In genomic region chr3:170420307-170420821, GRCh38 we compare ENCODE assay signal across 7 cellular contexts. TPM values are rescaled to one million over a fixed set of nuclear protein-coding genes. Genes with fewer than 3 reads are reported as not detected.
DNase-seq lines count a peak whose midpoint lies in the region; ATAC-seq, FAIRE-seq and TF ChIP-seq lines count a peak whose summit lies in the region.

No MANE protein-coding gene starts in this region.

- DNase-seq in NCI-H526 treated with DMSO at 0.1 percent for 48 hours (lab: John Stamatoyannopoulos, UW) (peak; percentile 46), H1 (ENCODE audit: low read depth in 1 of 2, low spot score in 2 of 2) (no peak), lower lobe of right lung (no peak), suprapubic skin (ENCODE audit: low spot score in 2 of 2) (no peak), LoVo (ENCODE audit: low spot score) (no peak), COR-L47 (lab: John Stamatoyannopoulos, UW) (no peak)

- H3K9me3 ChIP-seq in H1 (ENCODE audit: insufficient read depth in 2 of 2, low read depth in 1 of 2, low read length in 1 of 2) (no peaks in the 10 kb centered on the region), lower lobe of right lung (no peaks in the 10 kb centered on the region), suprapubic skin (no peaks in the 10 kb centered on the region)

- H3K4me3 ChIP-seq in H1 (ENCODE audit: extremely low read depth in 1 of 4, insufficient read depth in 2 of 4, low read depth in 3 of 4, low read length in 4 of 4) = peak overlapping the region; percentile 21 to 61 (median 49); a peak in 7 of 8 replicates
- peak overlapping the region; percentile 57 for H3K4me3 ChIP-seq in lower lobe of right lung
- peak overlapping the region; percentile 59 for H3K4me3 ChIP-seq in suprapubic skin

- no peak for TF ChIP-seq CTCF in H1 (IDR thresholded peaks at IDR 0.05; ENCODE audit: control extremely low read depth in 1 of 3, insufficient read depth in 1 of 3, low read depth in 1 of 3, low read length in 3 of 3)
- TF ChIP-seq CTCF in lower lobe of right lung (IDR thresholded peaks at IDR 0.05) = no peak
- TF ChIP-seq CTCF in suprapubic skin (IDR thresholded peaks at IDR 0.05) = no peak

- no peak overlapping the region for H3K14ac ChIP-seq in H1 (ENCODE audit: insufficient read length)

- H3K23ac ChIP-seq in H1 (ENCODE audit: insufficient read length) = no peak overlapping the region

- no peak overlapping the region for H3K18ac ChIP-seq in H1 (ENCODE audit: extremely low read depth, low read length)

- H2AK5ac ChIP-seq in H1 (ENCODE audit: low read depth, low read length) = no peak overlapping the region

- FAIRE-seq in H1 (lab: Jason Lieb, UNC) = no peak

- no peak overlapping the region for H3K4ac ChIP-seq in H1 (replicated peaks; ENCODE audit: insufficient read length, low read depth, low read length)

- ATAC-seq in lower lobe of right lung (peak in 1 of 2 donors; percentile 20), GM19328 (IDR thresholded peaks at IDR 0.05; ENCODE audit: unreplicated experiment) (no peak)

- no peak overlapping the region for H4K8ac ChIP-seq in H1 (ENCODE audit: extremely low read depth, insufficient read depth, low read length)

- CTCF ChIA-PET in H1 (lab: Charles Lee; ENCODE audit: partially characterized antibody) = interaction anchor here (1.0 to 10.6 kb wide), 4 partner anchors 9 to 392 kb away, joined by 4 to 273 read pairs (median 6); no protein-coding TSS in a partner anchor

- peaks cover 0 to 3% of the 10 kb centered on the region in 2 experiments for H4K20me1 ChIP-seq in H1 (replicated peaks in 1 of 2; ENCODE audit: control insufficient read depth in 1 of 2, insufficient read depth in 2 of 2, low read length in 2 of 2)

- no peak overlapping the region for H3K9ac ChIP-seq in H1 (replicated peaks in 1 of 4; ENCODE audit: extremely low read depth in 1 of 4, low read depth in 3 of 4, low read length in 3 of 4)

- peak overlapping the region; percentile 54 to 74 for H3K4me2 ChIP-seq in H1 (ENCODE audit: insufficient read depth in 1 of 2, low read depth in 2 of 2, low read length in 2 of 2)

- H3K4me1 ChIP-seq in H1 (replicated peaks in 1 of 4; ENCODE audit: control insufficient read depth in 3 of 4, insufficient read depth in 4 of 4, low read length in 3 of 4) (peaks cover 2 to 11% (median 6%) of the 10 kb centered on the region in 4 experiments), lower lobe of right lung (peaks cover 39% of the 10 kb centered on the region), suprapubic skin (peaks cover 17% of the 10 kb centered on the region)

- H3K79me2 ChIP-seq in H1 (ENCODE audit: control insufficient read depth in 1 of 2, insufficient read depth in 2 of 2, low read length in 2 of 2) = no peaks in the 10 kb centered on the region

- H3K27me3 ChIP-seq in H1 (replicated peaks in 1 of 4; ENCODE audit: control insufficient read depth in 3 of 4, extremely low read depth in 1 of 4, insufficient read depth in 3 of 4, low read length in 3 of 4) = peaks cover 10 to 39% (median 31%) of the 10 kb centered on the region in 4 experiments
- peaks cover 33% of the 10 kb centered on the region for H3K27me3 ChIP-seq in lower lobe of right lung (ENCODE audit: low read depth)
- peaks cover 26% of the 10 kb centered on the region for H3K27me3 ChIP-seq in suprapubic skin

- no peak overlapping the region for H4K5ac ChIP-seq in H1 (ENCODE audit: insufficient read length, low read depth, low read length)

- no peak overlapping the region for H3K27ac ChIP-seq in H1 (ENCODE audit: low read depth, low read length)
- peak overlapping the region; percentile 78 for H3K27ac ChIP-seq in lower lobe of right lung
- peak overlapping the region; percentile 76 for H3K27ac ChIP-seq in suprapubic skin

- intact Hi-C loops in lower lobe of right lung (cut with DNase I) = no loop called here

- H4K91ac ChIP-seq in H1 (replicated peaks; ENCODE audit: insufficient read length, low read length) = no peak overlapping the region

- no peak overlapping the region for H2BK20ac ChIP-seq in H1 (ENCODE audit: low read length)

- H2BK120ac ChIP-seq in H1 (replicated peaks; ENCODE audit: low read depth, low read length) = no peak overlapping the region

- H3K36me3 ChIP-seq in H1 (ENCODE audit: control insufficient read depth in 2 of 4, insufficient read depth in 4 of 4, low read length in 3 of 4) = no peaks in the 10 kb centered on the region
- H3K36me3 ChIP-seq in lower lobe of right lung = no peaks in the 10 kb centered on the region
- no peaks in the 10 kb centered on the region for H3K36me3 ChIP-seq in suprapubic skin

- no peak overlapping the region for H2BK15ac ChIP-seq in H1 (ENCODE audit: low read length)

- H3K79me1 ChIP-seq in H1 (ENCODE audit: low read depth, low read length) = no peaks in the 10 kb centered on the region

- H2BK5ac ChIP-seq in H1 (ENCODE audit: low read depth, low read length) = no peak overlapping the region

- WGBS in H1 (ENCODE audit: extremely low coverage in 1 of 2, insufficient coverage in 1 of 2, insufficient read length in 1 of 2, insufficient replicate concordance in 2 of 2, low coverage in 1 of 2, low lambda C conversion rate in 2 of 2, missing lambda C conversion rate in 1 of 2), 2 experiments = 58% methylated on average over 17 of the region's 17 CpGs; no CpG with 5 or more reads in 1 of the 2 experiments
- WGBS in suprapubic skin = 47% methylated on average over 17 of the region's 17 CpGs

- peaks cover 7% of the 10 kb centered on the region; the same call in 1 of the 2 replicates for H3K23me2 ChIP-seq in H1 (ENCODE audit: low read depth, low read length)

- 0 out of 2 replicates have a peak overlapping the region, but pooled peaks have one; percentile 3 for H2AFZ ChIP-seq in H1 (ENCODE audit: low read length)

- TF ChIP-seq EP300 in H1 (IDR thresholded peaks at IDR 0.05; ENCODE audit: borderline replicate concordance in 1 of 2, low read depth in 2 of 2, low read length in 2 of 2) = no peak
- TF ChIP-seq EP300 in suprapubic skin (IDR thresholded peaks at IDR 0.05) = no peak

- no peak overlapping the region for H3K56ac ChIP-seq in H1 (replicated peaks; ENCODE audit: insufficient read length, low read depth, low read length)

- no peak for TF ChIP-seq RAD21 in H1 (IDR thresholded peaks at IDR 0.05 in 1 of 2, conservative IDR thresholded peaks at IDR 0.05 in 1 of 2; ENCODE audit: low read depth in 2 of 2, low read length in 2 of 2)

- no peak overlapping the region for H2BK12ac ChIP-seq in H1 (ENCODE audit: low read depth, low read length)

- POLR2A ChIA-PET in H1 (lab: Charles Lee; ENCODE audit: partially characterized antibody) = interaction anchor here (1.1 kb wide), 1 partner anchor 10 kb away, joined by 3 read pairs; no protein-coding TSS in a partner anchor

- TF ChIP-seq POLR2A in H1 (IDR thresholded peaks at IDR 0.05; ENCODE audit: control extremely low read depth in 1 of 2, low read depth in 2 of 2, low read length in 2 of 2) (no peak), suprapubic skin (IDR thresholded peaks at IDR 0.05) (no peak)

TF ChIP-seq in H1, 55 proteins besides CTCF, POLR2A, EP300 and RAD21 (continues in another document):
- TF ChIP-seq CBX8 (IDR thresholded peaks at IDR 0.05; ENCODE audit: borderline replicate concordance, low read depth, low read length) (no peak), RBBP5 (IDR thresholded peaks at IDR 0.05; ENCODE audit: borderline replicate concordance, low read depth, low read length) (no peak), CTBP2 (IDR thresholded peaks at IDR 0.05; ENCODE audit: borderline replicate concordance, insufficient read depth, insufficient read length, low read length) (no peak), SUZ12 (IDR thresholded peaks at IDR 0.05; ENCODE audit: low read length) (0 out of 2 replicates have a peak, but pooled peaks have one; percentile 18)

RNA-seq across cellular contexts. Expression of gene CLDN11, which starts 1.7 kb away (rescaled TPM):
- total RNA-seq in H1 (2021; fragmentation: NEBNext Ultra II Directional; extraction: Animal tissue kit (Norgen Biotek cat#: 25700)) = 10.5 and 12.5 TPM in 2 replicates
- 4.8 and 8.1 TPM in 2 replicates for polyA plus RNA-seq in H1 (2011; rRNA removed)
- 5.9 TPM for polyA plus RNA-seq in H1 (2011; cell fraction: cytosol; rRNA removed)
- 4.8 TPM for polyA plus RNA-seq in H1 (2011; cell fraction: nucleus; rRNA removed)
- 3.9 to 4.6 TPM (median 4.3 TPM) in 4 replicates for polyA plus RNA-seq in H1 (2012, experiment 1 of 2)
- polyA plus RNA-seq in H1 (2012, experiment 2 of 2) = 4.2 TPM
- 7.2 TPM for polyA plus RNA-seq in H1 (2013, experiment 1 of 2)
- polyA plus RNA-seq in H1 (2013, experiment 2 of 2) = 8.0 TPM
- 6.2 and 6.8 TPM in 2 replicates for polyA minus RNA-seq in H1 (2011; rRNA and poly(A)+ RNA removed)
- 9.5 TPM for polyA minus RNA-seq in H1 (2011; cell fraction: cytosol; rRNA and poly(A)+ RNA removed)
- 4.2 TPM for polyA minus RNA-seq in H1 (2011; cell fraction: nucleus; rRNA and poly(A)+ RNA removed)
- total RNA-seq in lower lobe of right lung (22.4 TPM), suprapubic skin (1 to 10 TPM; 2.1 to 6.4 (median 3.6) TPM)
